ENCODE assay signal across 9 cellular contexts in the genomic region with DNA sequence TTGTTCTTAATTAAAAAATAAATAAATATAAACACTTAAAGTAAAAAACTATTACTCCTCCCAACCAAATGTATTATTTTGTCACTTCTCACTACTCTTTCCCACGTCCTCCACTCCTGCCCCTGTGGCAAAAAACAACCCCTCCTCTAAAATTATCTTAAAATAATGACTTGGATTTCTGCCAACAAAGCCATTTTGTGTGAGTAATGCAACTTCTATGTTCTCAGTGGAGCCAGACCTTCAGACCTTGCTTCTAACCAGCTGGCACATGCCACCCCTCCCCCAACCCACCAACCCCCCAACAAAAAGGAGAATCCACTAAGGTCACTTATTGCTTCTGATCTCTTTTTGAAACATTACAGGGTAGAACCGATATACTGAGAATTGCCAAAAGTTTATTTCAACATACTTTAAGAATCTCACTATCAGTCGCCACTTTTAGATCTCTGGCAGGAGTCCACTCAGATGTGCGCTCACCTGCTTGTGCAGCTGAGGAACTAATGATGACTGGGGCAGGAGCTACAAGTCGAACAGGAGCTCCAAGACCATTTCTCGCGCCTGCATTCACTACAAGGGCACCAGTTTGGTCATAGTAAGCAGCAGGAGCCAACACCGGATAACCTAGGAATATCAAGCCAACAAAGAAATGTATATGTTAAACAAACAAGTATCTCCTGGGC. TPM values are rescaled to one million over a fixed set of nuclear protein-coding genes. Genes with fewer than 3 reads are reported as not detected.
DNase-seq lines count a peak whose midpoint lies in the region; ATAC-seq, FAIRE-seq and TF ChIP-seq lines count a peak whose summit lies in the region.
"Had no signal": no experiment of that assay in that cellular context is flagged by ENCODE, and none has a peak within 500 bp of the region (broad histone marks: within the 10 kb centered on the region; RNA-seq: fewer than 3 reads in every experiment).

No MANE protein-coding gene starts in this region.

- TF ChIP-seq CTCF in K562 (IDR thresholded peaks at IDR 0.05 in 2 of 3, conservative IDR thresholded peaks at IDR 0.05 in 1 of 3; ENCODE audit: insufficient read depth in 2 of 3, low read depth in 1 of 3, low read length in 3 of 3) (no peak), mucosa of descending colon (IDR thresholded peaks at IDR 0.05) (no peak)

- in situ Hi-C loops in K562 (cut with MboI), result no loop called here

- TF ChIP-seq POLR2A in K562 (conservative IDR thresholded peaks at IDR 0.05), result no peak

- H3K9me3 ChIP-seq in K562 (replicated peaks; ENCODE audit: control insufficient read depth, insufficient read depth, low read depth, low read length) (no peaks in the 10 kb centered on the region), mucosa of descending colon (no peaks in the 10 kb centered on the region)
- H3K9me3 ChIP-seq: thoracic aorta had no signal

- peak overlapping the region; percentile 24; the same call in 1 of the 3 replicates for H3K27ac ChIP-seq in K562 (ENCODE audit: extremely low read depth, low read depth, low read length)

- peak; percentile 46 for FAIRE-seq in K562 (lab: Jason Lieb, UNC)

- H3K4me3 ChIP-seq in K562, result no peak overlapping the region
- H3K4me3 ChIP-seq in mucosa of descending colon, result no peak overlapping the region

- intact Hi-C loops in K562 (cut with micrococcal nuclease), result no loop called here
- intact Hi-C loops in mucosa of descending colon (cut with DNase I, micrococcal nuclease), result no loop called here

- no peaks in the 10 kb centered on the region for H4K20me1 ChIP-seq in K562 (replicated peaks; ENCODE audit: control insufficient read depth, insufficient read depth, low read length)

- no TSS peak for BruUV-seq in K562 (replicated peaks; lab: Mats Ljungman, UMichigan)

- peak; percentile 91 for DNase-seq in DMS 273 (lab: John Stamatoyannopoulos, UW; ENCODE audit: unreplicated experiment)
- DNase-seq in NCI-H1417 treated with DMSO at 0.1 percent for 48 hours (lab: John Stamatoyannopoulos, UW), result peak; percentile 89
- peak in 3 of 4 experiments; percentile 27 to 51 (median 28) for DNase-seq in K562 (ENCODE audit: extremely low read depth in 1 of 4, low spot score in 3 of 4)
- DNase-seq in mucosa of descending colon, result no peak
- no peak for DNase-seq in stimulated activated CD4-positive, alpha-beta T cell treated with anti-CD3 and anti-CD28 coated beads, Interleukin-2, amount 100 ng/mL, for 24 hours
- no peak for DNase-seq in activated effector memory CD4-positive, alpha-beta T cell treated with Interleukin-2 at 50 U/mL for 16 hours

- no peak for TF ChIP-seq EP300 in K562 (IDR thresholded peaks at IDR 0.05; ENCODE audit: low read length)

- no peaks in the 10 kb centered on the region for H3K9me1 ChIP-seq in K562 (ENCODE audit: control insufficient read depth, insufficient read depth, low read length)

- H3K36me3 ChIP-seq in K562 (ENCODE audit: control insufficient read depth, insufficient read depth, low read length) (peaks cover 99% of the 10 kb centered on the region), mucosa of descending colon (ENCODE audit: low read depth) (no peaks in the 10 kb centered on the region)

- CTCF ChIA-PET in K562 (lab: Yijun Ruan, JAX; ENCODE audit: low intra/inter-chr PET ratio), result no interaction called here

- H3K4me1 ChIP-seq in K562 (replicated peaks in 1 of 2; ENCODE audit: control insufficient read depth in 2 of 2, insufficient read depth in 2 of 2, low read length in 2 of 2), result no peaks in the 10 kb centered on the region; a peak in 1 of 5 replicates
- no peaks in the 10 kb centered on the region for H3K4me1 ChIP-seq in mucosa of descending colon (ENCODE audit: low read depth)

- H3K4me2 ChIP-seq in K562 (ENCODE audit: insufficient read depth, low read length), result no peak overlapping the region

- no peak overlapping the region for H3K9ac ChIP-seq in K562 (ENCODE audit: insufficient read depth in 1 of 2, low read depth in 2 of 2, low read length in 2 of 2)

- H3K27me3 ChIP-seq in K562 (ENCODE audit: control insufficient read depth in 2 of 2, insufficient read depth in 2 of 2, low read length in 2 of 2), result no peaks in the 10 kb centered on the region

- POLR2A ChIA-PET in K562 (lab: Yijun Ruan, JAX), result interaction anchor here (1.0 to 1.2 kb wide), 2 partner anchors 9 to 99 kb away, joined by 3 to 6 read pairs; a partner anchor contains a TSS

- ATAC-seq in K562 (peak; percentile 54), mucosa of descending colon (peak; percentile 27), HG03039 (IDR thresholded peaks at IDR 0.05; ENCODE audit: unreplicated experiment) (no peak), HG02588 (IDR thresholded peaks at IDR 0.05; ENCODE audit: unreplicated experiment) (no peak)

- 84% methylated on average over 8 of the region's 8 CpGs for WGBS in K562 (ENCODE audit: insufficient coverage, low coverage, missing lambda C conversion rate)

- no peak for TF ChIP-seq RAD21 in K562 (CRISPR knock-in tag; conservative IDR thresholded peaks at IDR 0.05 in 1 of 2, IDR thresholded peaks at IDR 0.05 in 1 of 2)

- peaks cover 57% of the 10 kb centered on the region for H3K79me2 ChIP-seq in K562 (ENCODE audit: control insufficient read depth, insufficient read depth, low read length)

- no peak overlapping the region for H2AFZ ChIP-seq in K562 (ENCODE audit: low read depth, low read length)

TF ChIP-seq in K562, 482 proteins besides CTCF, POLR2A, EP300 and RAD21:
- no peak for TF ChIP-seq CCAR2 (IDR thresholded peaks at IDR 0.05; ENCODE audit: low read depth, low read length)
- TF ChIP-seq ZBTB17 (CRISPR knock-in tag; IDR thresholded peaks at IDR 0.05), result no peak
- TF ChIP-seq DACH1 (IDR thresholded peaks at IDR 0.05; ENCODE audit: partially characterized antibody), result peak; percentile 25
- TF ChIP-seq NFIC (IDR thresholded peaks at IDR 0.05), result peak; percentile 90
- TF ChIP-seq ZFP30 (CRISPR knock-in tag; IDR thresholded peaks at IDR 0.05; ENCODE audit: borderline replicate concordance), result no peak
- TF ChIP-seq FIP1L1 (IDR thresholded peaks at IDR 0.05; ENCODE audit: low read depth, low read length, poor library complexity, severe bottlenecking), result no peak
- TF ChIP-seq C11orf30 (IDR thresholded peaks at IDR 0.05; ENCODE audit: low read depth), result peak; percentile 21; the same call in 1 of the 2 replicates
- TF ChIP-seq ZFPM2 (CRISPR knock-in tag; IDR thresholded peaks at IDR 0.05), result no peak
- TF ChIP-seq TEAD4 (IDR thresholded peaks at IDR 0.05; ENCODE audit: low read length), result 0 out of 2 replicates have a peak, but pooled peaks have one; percentile 24
- no peak for TF ChIP-seq TEAD4 (CRISPR knock-in tag; IDR thresholded peaks at IDR 0.05; ENCODE audit: borderline replicate concordance)
- TF ChIP-seq, protein P1, sequence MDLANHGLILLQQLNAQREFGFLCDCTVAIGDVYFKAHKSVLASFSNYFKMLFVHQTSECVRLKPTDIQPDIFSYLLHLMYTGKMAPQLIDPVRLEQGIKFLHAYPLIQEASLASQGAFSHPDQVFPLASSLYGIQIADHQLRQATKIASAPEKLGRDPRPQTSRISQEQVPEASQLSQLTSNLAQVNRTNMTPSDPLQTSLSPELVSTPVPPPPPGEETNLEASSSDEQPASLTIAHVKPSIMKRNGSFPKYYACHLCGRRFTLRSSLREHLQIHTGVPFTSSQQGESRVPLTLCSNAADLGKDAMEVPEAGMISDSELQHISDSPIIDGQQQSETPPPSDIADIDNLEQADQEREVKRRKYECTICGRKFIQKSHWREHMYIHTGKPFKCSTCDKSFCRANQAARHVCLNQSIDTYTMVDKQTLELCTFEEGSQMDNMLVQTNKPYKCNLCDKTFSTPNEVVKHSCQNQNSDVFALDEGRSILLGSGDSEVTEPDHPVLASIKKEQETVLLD (IDR thresholded peaks at IDR 0.05), result 0 out of 2 replicates have a peak, but pooled peaks have one; percentile 27
- TF ChIP-seq MED1 (CRISPR knock-in tag; IDR thresholded peaks at IDR 0.05; ENCODE audit: borderline replicate concordance), result no peak
- TF ChIP-seq ZNF316 (IDR thresholded peaks at IDR 0.05), result peak; percentile 53; the same call in 1 of the 2 replicates
- TF ChIP-seq YY1 (IDR thresholded peaks at IDR 0.05; ENCODE audit: borderline replicate concordance in 1 of 3, control insufficient read depth in 1 of 3, extremely low read depth in 1 of 3, insufficient read depth in 3 of 3, insufficient read length in 1 of 3, insufficient replicate concordance in 2 of 3, low read depth in 1 of 3, low read length in 2 of 3), result peak in 1 of 3 experiments; percentile 45
- TF ChIP-seq FOSL1 (tag; conservative IDR thresholded peaks at IDR 0.05), result peak; percentile 50
- no peak for TF ChIP-seq CSDE1 (IDR thresholded peaks at IDR 0.05)
- TF ChIP-seq ZFX (CRISPR knock-in tag; IDR thresholded peaks at IDR 0.05), result no peak
- no peak for TF ChIP-seq KDM2B (CRISPR knock-in tag; IDR thresholded peaks at IDR 0.05)
- 0 out of 2 replicates have a peak, but pooled peaks have one; percentile 24 for TF ChIP-seq ZBTB7A (IDR thresholded peaks at IDR 0.05; ENCODE audit: borderline replicate concordance, control insufficient read depth, low read depth, low read length)
- TF ChIP-seq HMG20A (CRISPR knock-in tag; conservative IDR thresholded peaks at IDR 0.05), result no peak
- 0 out of 2 replicates have a peak, but pooled peaks have one; percentile 6 for TF ChIP-seq EP400 (IDR thresholded peaks at IDR 0.05)
TF ChIP-seq in K562: peak in this region for 10.

RNA-seq across cellular contexts. Expression of a gene that starts 58.3 kb away (rescaled TPM):
- 13.1 and 24.6 TPM in 2 replicates for total RNA-seq in K562 (2011; cell fraction: chromatin; rRNA removed; ENCODE audit: low replicate concordance)
- total RNA-seq in K562 (2011; cell fraction: nucleolus; rRNA removed), result 24.0 and 32.2 TPM in 2 replicates
- 29.8 and 31.2 TPM in 2 replicates for total RNA-seq in K562 (2011; cell fraction: nucleoplasm; rRNA removed)
- 12.1 and 20.7 TPM in 2 replicates for total RNA-seq in K562 (2014; rRNA removed)
- 8.6 and 9.0 TPM in 2 replicates for total RNA-seq in K562 (2014; rRNA removed; fragmentation: Illumina TruSeq; extraction: Trizol)
- total RNA-seq in K562 (2015; rRNA removed; fragmentation: Illumina TruSeq; extraction: Trizol), result 17.6 and 18.3 TPM in 2 replicates
- 39.4 and 44.1 TPM in 2 replicates for total RNA-seq in K562 (2021)
- polyA plus RNA-seq in K562 (2011; rRNA removed), result 6.5 and 8.9 TPM in 2 replicates
- 8.4 and 12.2 TPM in 2 replicates for polyA plus RNA-seq in K562 (2011; cell fraction: cytosol; rRNA removed)
- polyA plus RNA-seq in K562 (2011; cell fraction: nucleus; rRNA removed), result 15.0 and 19.6 TPM in 2 replicates
- 39.4 and 99.6 TPM in 2 replicates for polyA plus RNA-seq in K562 (2012)
- polyA plus RNA-seq in K562 (2014; fragmentation: Illumina TruSeq; extraction: Trizol), result 30.5 and 39.3 TPM in 2 replicates
- under 1 TPM; 0.38 to 0.56 TPM for polyA plus RNA-seq in K562 (2014; fragmentation: Nextera tagmentation; extraction: Ambion mirVana)
- 20.4 and 24.5 TPM in 2 replicates for polyA plus RNA-seq in K562 (2014; rRNA removed)
- 4.6 and 6.4 TPM in 2 replicates for polyA minus RNA-seq in K562 (2011; rRNA and poly(A)+ RNA removed)
- polyA minus RNA-seq in K562 (2011; cell fraction: cytosol; rRNA and poly(A)+ RNA removed), result 12.1 and 19.4 TPM in 2 replicates
- 3.4 and 3.8 TPM in 2 replicates for polyA minus RNA-seq in K562 (2011; cell fraction: nucleus; rRNA and poly(A)+ RNA removed)
- 10 to 100 TPM in 2 of 3 donors, 1 to 10 TPM in 1; 9.8 to 81.6 (median 17.2) TPM for total RNA-seq in mucosa of descending colon

Comparison
In these comparisons a context has a peak if more than half of its experiments do, and no peak if none do; other contexts are left out.
1. DNase-seq: peak in DMS 273 (single experiment), NCI-H1417 treated with DMSO at 0.1 percent for 48 hours (single experiment) and K562 (3 of 4); none in mucosa of descending colon (0 of 3), stimulated activated CD4-positive, alpha-beta T cell treated with anti-CD3 and anti-CD28 coated beads, Interleukin-2, amount 100 ng/mL, for 24 hours (0 of 2) and activated effector memory CD4-positive, alpha-beta T cell treated with Interleukin-2 at 50 U/mL for 16 hours (single experiment).
2. ATAC-seq: peak in K562 (single experiment) and mucosa of descending colon (single experiment); none in HG03039 (single experiment) and HG02588 (single experiment).